In genomic region chr6:143871202-143871601, GRCh38 we compare ENCODE assay signal across 16 cellular contexts. TPM values are rescaled to one million over a fixed set of nuclear protein-coding genes. Genes with fewer than 3 reads are reported as not detected.
"Had no signal": no experiment of that assay in that cellular context is flagged by ENCODE, and none has a peak within 500 bp of the region (broad histone marks: within the 10 kb centered on the region; RNA-seq: fewer than 3 reads in every experiment).

No MANE protein-coding gene starts in this region.

RNA-seq across cellular contexts. Expression of gene ZC2HC1B, which starts 6.9 kb away (rescaled TPM):
- total RNA-seq: activated CD4-positive, alpha-beta T cell treated with anti-CD3 and anti-CD28 coated beads, Interleukin-2, amount 10 ng/mL, durations not matched to agents 24 days and 14 days; activated CD8-positive, alpha-beta memory T cell treated with anti-CD3 and anti-CD28 coated beads for 36 hours; activated CD8-positive, alpha-beta T cell treated with anti-CD3 and anti-CD28 coated beads for 36 hours; activated naive CD4-positive, alpha-beta T cell treated with anti-CD3 and anti-CD28 coated beads for 36 hours; activated naive CD4-positive, alpha-beta T cell treated with anti-CD3 and anti-CD28 coated beads, Interleukin-2, amount 50 U/mL, for 72 hours; activated naive CD8-positive, alpha-beta T cell treated with anti-CD3 and anti-CD28 coated beads for 36 hours; activated T-cell treated with anti-CD3 and anti-CD28 coated beads, Interleukin-2, amount 50 U/mL, for 4 hours; activated T-cell treated with anti-CD3 and anti-CD28 coated beads, Interleukin-2, amount 50 U/mL, for 72 hours; activated T-helper 1 cell treated with anti-CD3 and anti-CD28 coated beads, Interleukin-12 subunit alpha, Interleukin-12 subunit beta, Interleukin-2, Interleukin-4 antibody, amounts not matched to agents 30 ng/mL and 10 ng/mL and 1 ng/mL, durations not matched to agents 14 hours and 24 hours and 36 hours; activated T-helper 17 cell treated with anti-CD3 and anti-CD28 coated beads, Interleukin-2, amount 50 U/mL, for 72 hours; aorta; astrocyte; body of pancreas; breast epithelium; cardiac septum; cerebellum had no signal
